11 cellular contexts compared by ENCODE assay signal in genomic region chr10:4725917-4726606, GRCh38.
DNase-seq lines count a peak whose midpoint lies in the region; ATAC-seq and TF ChIP-seq lines count a peak whose summit lies in the region.
"Had no signal": no experiment of that assay in that cellular context is flagged by ENCODE, and none has a peak within 500 bp of the region (broad histone marks: within the 10 kb centered on the region; RNA-seq: fewer than 3 reads in every experiment).

No MANE protein-coding gene starts in this region.

- H2AFZ ChIP-seq in hepatocyte = no peak overlapping the region

- peaks cover 6% of the 10 kb centered on the region for H3K27me3 Mint-ChIP-seq in activated T-cell treated with anti-CD3 and anti-CD28 coated beads, Interleukin-2, amount 50 U/mL, for 72 hours (ENCODE audit: low read depth)
- H3K27me3 Mint-ChIP-seq in type B pancreatic cell = no peaks in the 10 kb centered on the region

- H3K4me1 Mint-ChIP-seq in activated T-cell treated with anti-CD3 and anti-CD28 coated beads, Interleukin-2, amount 50 U/mL, for 72 hours (ENCODE audit: low read depth) = peaks cover 15% of the 10 kb centered on the region
- H3K4me1 Mint-ChIP-seq in type B pancreatic cell (ENCODE audit: unreplicated experiment) = peaks cover 18% of the 10 kb centered on the region
- H3K4me1 Mint-ChIP-seq: naive B cell had no signal

- H3K27me3 ChIP-seq in hepatocyte = no peaks in the 10 kb centered on the region

- peak overlapping the region; percentile 22 for H3K27ac Mint-ChIP-seq in activated T-cell treated with anti-CD3 and anti-CD28 coated beads, Interleukin-2, amount 50 U/mL, for 72 hours
- peak overlapping the region; percentile 75 for H3K27ac Mint-ChIP-seq in type B pancreatic cell
- H3K27ac Mint-ChIP-seq: CD4-positive, alpha-beta memory T cell; naive B cell had no signal

- no peaks in the 10 kb centered on the region for H4K20me1 ChIP-seq in hepatocyte (ENCODE audit: insufficient read depth, poor library complexity, severe bottlenecking)

- H3K79me2 ChIP-seq in hepatocyte = no peaks in the 10 kb centered on the region

- peak overlapping the region; percentile 10 for H3K4me2 ChIP-seq in hepatocyte

- H3K4me1 ChIP-seq in hepatocyte (ENCODE audit: insufficient read depth) = peaks cover 4% of the 10 kb centered on the region

- no peak overlapping the region for H3K4me3 ChIP-seq in hepatocyte

- H3K36me3 Mint-ChIP-seq in activated T-cell treated with anti-CD3 and anti-CD28 coated beads, Interleukin-2, amount 50 U/mL, for 72 hours (ENCODE audit: insufficient read depth in 2 of 2) = no peaks in the 10 kb centered on the region
- no peaks in the 10 kb centered on the region for H3K36me3 Mint-ChIP-seq in type B pancreatic cell
- H3K36me3 Mint-ChIP-seq: CD4-positive, alpha-beta memory T cell; naive B cell had no signal

- 66% methylated on average over 4 of the region's 4 CpGs for WGBS in hepatocyte (ENCODE audit: low lambda C conversion rate, missing lambda C conversion rate)

- H3K9me3 Mint-ChIP-seq in activated T-cell treated with anti-CD3 and anti-CD28 coated beads, Interleukin-2, amount 50 U/mL, for 72 hours = no peaks in the 10 kb centered on the region
- peaks cover 17% of the 10 kb centered on the region for H3K9me3 Mint-ChIP-seq in type B pancreatic cell
- H3K9me3 Mint-ChIP-seq: naive B cell had no signal

- TF ChIP-seq CTCF in hepatocyte (IDR thresholded peaks at IDR 0.05; ENCODE audit: poor library complexity) (no peak), type B pancreatic cell (conservative IDR thresholded peaks at IDR 0.05) (no peak)

- H3K9me2 ChIP-seq in hepatocyte (replicated peaks; ENCODE audit: insufficient read depth) = no peaks in the 10 kb centered on the region

- ATAC-seq in activated T-cell treated with anti-CD3 and anti-CD28 coated beads, Interleukin-2, amount 50 U/mL, for 72 hours (replicated peaks in 1 of 2) = peak; percentile 45 to 50
- no peak for ATAC-seq in GM18907 (IDR thresholded peaks at IDR 0.05; ENCODE audit: unreplicated experiment)
- no peak for ATAC-seq in HG03025 (IDR thresholded peaks at IDR 0.05; ENCODE audit: low FRiP score, unreplicated experiment)
- ATAC-seq in GM21717 (IDR thresholded peaks at IDR 0.05; ENCODE audit: unreplicated experiment) = no peak

- no peaks in the 10 kb centered on the region for H3K36me3 ChIP-seq in hepatocyte (replicated peaks; ENCODE audit: insufficient read depth, low read depth)

- DNase-seq in activated T-cell treated with anti-CD3 and anti-CD28 coated beads, Interleukin-2, amount 50 U/mL, for 72 hours = no peak
- DNase-seq in activated T-cell treated with anti-CD3 and anti-CD28 coated beads for 4 hours (no peak), SW 1271 (lab: John Stamatoyannopoulos, UW) (peak; percentile 4 to 83), hepatocyte (ENCODE audit: low spot score) (peak; percentile 32), type B pancreatic cell (ENCODE audit: extremely low spot score, unreplicated experiment) (no peak)
- DNase-seq: CD4-positive, alpha-beta memory T cell; cortex of kidney; naive B cell had no signal

- H3K4me3 Mint-ChIP-seq in activated T-cell treated with anti-CD3 and anti-CD28 coated beads, Interleukin-2, amount 50 U/mL, for 72 hours = no peak overlapping the region
- peak overlapping the region; percentile 15 for H3K4me3 Mint-ChIP-seq in type B pancreatic cell
- H3K4me3 Mint-ChIP-seq: CD4-positive, alpha-beta memory T cell; naive B cell had no signal

- H3K9me3 ChIP-seq in hepatocyte (ENCODE audit: low read depth) = no peaks in the 10 kb centered on the region

- H3K27ac ChIP-seq in hepatocyte = peak overlapping the region; percentile 76

Comparison
In these comparisons a context has a peak if more than half of its experiments do, and no peak if none do; other contexts are left out.
1. ATAC-seq: peak in activated T-cell treated with anti-CD3 and anti-CD28 coated beads, Interleukin-2, amount 50 U/mL, for 72 hours (2 of 2); none in GM18907 (single experiment), HG03025 (single experiment) and GM21717 (single experiment).
2. DNase-seq: peak in SW 1271 (2 of 2) and hepatocyte (single experiment); none in activated T-cell treated with anti-CD3 and anti-CD28 coated beads, Interleukin-2, amount 50 U/mL, for 72 hours (0 of 2), activated T-cell treated with anti-CD3 and anti-CD28 coated beads for 4 hours (single experiment) and type B pancreatic cell (single experiment).